ENCODE assay signal across 18 cellular contexts in the genomic region with DNA sequence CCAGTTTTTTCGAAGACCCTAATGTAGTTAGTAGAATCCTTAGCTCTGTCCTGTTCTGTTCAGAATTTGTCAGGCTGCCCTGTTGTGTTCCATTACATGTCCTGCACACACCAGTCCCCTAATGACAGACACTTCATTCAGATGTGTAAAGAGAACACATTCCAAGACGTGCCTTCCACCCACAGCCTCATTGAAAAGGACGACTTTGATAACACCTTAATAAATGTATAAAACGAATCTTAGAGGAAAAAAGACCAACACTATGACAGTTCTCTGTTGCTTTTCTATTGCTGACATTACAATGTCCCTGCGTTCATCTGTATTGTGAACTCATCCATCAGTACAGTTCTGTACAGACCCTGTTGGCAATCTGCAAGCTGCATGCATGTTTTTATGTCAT. TPM values are rescaled to one million over a fixed set of nuclear protein-coding genes. Genes with fewer than 3 reads are reported as not detected.
DNase-seq lines count a peak whose midpoint lies in the region; ATAC-seq and TF ChIP-seq lines count a peak whose summit lies in the region.
"Had no signal": no experiment of that assay in that cellular context is flagged by ENCODE, and none has a peak within 500 bp of the region (broad histone marks: within the 10 kb centered on the region; RNA-seq: fewer than 3 reads in every experiment).

No MANE protein-coding gene starts in this region.

- no peak overlapping the region for H3K4me2 ChIP-seq in mammary epithelial cell (ENCODE audit: insufficient read depth, low read depth, low read length)
- H3K4me2 ChIP-seq: KMS-11 had no signal

- DNase-seq in HAP-1 (ENCODE audit: low spot score in 2 of 2) (peak; percentile 10 to 34), mammary epithelial cell (no peak)
- DNase-seq in activated CD4-positive, alpha-beta T cell treated with anti-CD3 and anti-CD28 coated beads for 4 hours, result no peak
- DNase-seq: DMS 273 treated with DMSO at 0.1 percent for 48 hours, GF-D8, HFFc6, NCI-H1048, NCI-H2107, NCI-H2227 treated with DMSO at 0.1 percent for 48 hours, NCI-H524 had no signal

- H3K27me3 Mint-ChIP-seq in nephron (ENCODE audit: low read depth), result peaks cover 50% of the 10 kb centered on the region

- CTCF ChIA-PET in mammary epithelial cell (lab: Charles Lee; ENCODE audit: low non-redundant PET), result no interaction called here

- H4K20me1 ChIP-seq in mammary epithelial cell (ENCODE audit: insufficient read depth, low read length), result no peaks in the 10 kb centered on the region

- TF ChIP-seq CTCF in nephron (IDR thresholded peaks at IDR 0.05; ENCODE audit: unreplicated experiment in 3 of 3) (no peak), mammary epithelial cell (conservative IDR thresholded peaks at IDR 0.05 in 1 of 2, IDR thresholded peaks at IDR 0.05 in 1 of 2; ENCODE audit: extremely low read depth in 1 of 2, insufficient read depth in 1 of 2, low read depth in 1 of 2, low read length in 2 of 2) (no peak)

- H3K36me3 Mint-ChIP-seq in nephron (ENCODE audit: low read depth), result no peaks in the 10 kb centered on the region

- H3K9me3 ChIP-seq in HAP-1 (no peaks in the 10 kb centered on the region), endocrine pancreas (ENCODE audit: control insufficient read depth, low read length) (no peaks in the 10 kb centered on the region), mammary epithelial cell (replicated peaks; ENCODE audit: insufficient read depth, low read length) (no peaks in the 10 kb centered on the region)

- H3K4me3 Mint-ChIP-seq in nephron, result peak overlapping the region; percentile 13 to 78 (median 78)
- H3K4me3 Mint-ChIP-seq: HFFc6 had no signal

- H3K27ac ChIP-seq in temporal lobe (ENCODE audit: low read depth, low read length) (peak overlapping the region; percentile 34), mammary epithelial cell (ENCODE audit: insufficient read depth, low read depth, low read length) (no peak overlapping the region)
- H3K27ac ChIP-seq: C4-2B, KMS-11 had no signal

- H2AFZ ChIP-seq in mammary epithelial cell (ENCODE audit: low read depth, low read length), result no peak overlapping the region

- no peak for ATAC-seq in HG02973 (IDR thresholded peaks at IDR 0.05; ENCODE audit: unreplicated experiment)

- BruUV-seq in mammary epithelial cell (replicated peaks; lab: Mats Ljungman, UMichigan), result no TSS peak

- H3K27me3 ChIP-seq in HAP-1 (ENCODE audit: low read depth) (no peaks in the 10 kb centered on the region), endocrine pancreas (ENCODE audit: control insufficient read depth, insufficient read depth, low read length) (no peaks in the 10 kb centered on the region), mammary epithelial cell (ENCODE audit: insufficient read depth, low read length) (peaks cover 17% of the 10 kb centered on the region)

- WGBS in mammary epithelial cell (ENCODE audit: low coverage, missing lambda C conversion rate), result 49% methylated on average over 5 of the region's 5 CpGs

- H3K79me2 ChIP-seq in mammary epithelial cell (ENCODE audit: insufficient read depth, low read length), result no peaks in the 10 kb centered on the region

- H3K36me3 ChIP-seq in HAP-1 (replicated peaks) (no peaks in the 10 kb centered on the region), endocrine pancreas (ENCODE audit: control insufficient read depth, insufficient read depth, low read length) (no peaks in the 10 kb centered on the region), mammary epithelial cell (ENCODE audit: insufficient read depth, low read length) (no peaks in the 10 kb centered on the region)

- H3K9ac ChIP-seq in endocrine pancreas (ENCODE audit: control insufficient read depth, insufficient read depth, low read length) (no peak overlapping the region), mammary epithelial cell (ENCODE audit: insufficient read depth, low read length) (no peak overlapping the region)
- H3K9ac ChIP-seq: KMS-11 had no signal

- intact Hi-C loops in mammary epithelial cell (cut with micrococcal nuclease), result loop anchor here (2.0 to 5.0 kb wide), 4 partner anchors 302 to 622 kb away; no protein-coding TSS in a partner anchor

- no peak overlapping the region for H3K27ac Mint-ChIP-seq in nephron
- H3K27ac Mint-ChIP-seq: HFFc6 had no signal

- H3K4me1 ChIP-seq in HAP-1, result peaks cover 29% of the 10 kb centered on the region
- no peaks in the 10 kb centered on the region for H3K4me1 ChIP-seq in endocrine pancreas (ENCODE audit: control insufficient read depth, insufficient read depth, low read length)
- H3K4me1 ChIP-seq in mammary epithelial cell (ENCODE audit: insufficient read depth, low read length), result no peaks in the 10 kb centered on the region

- H3K4me3 ChIP-seq in HAP-1 (peak overlapping the region; percentile 38), endocrine pancreas (ENCODE audit: control insufficient read depth, insufficient read depth, low read length) (peak overlapping the region; percentile 61), mammary epithelial cell (replicated peaks in 1 of 3; ENCODE audit: insufficient read depth in 1 of 3, low read depth in 2 of 3, low read length in 3 of 3) (no peak overlapping the region)

- dilution Hi-C loops in mammary epithelial cell (cut with HindIII; ENCODE audit: low sequenced_read_pairs), result no loop called here

- peaks cover 25% of the 10 kb centered on the region for H3K4me1 Mint-ChIP-seq in nephron

- in situ Hi-C loops in HAP-1 (cut with MboI; ENCODE audit: low sequenced_read_pairs) (loop anchor here (25.0 kb wide), 1 partner anchor 583 kb away; no protein-coding TSS in a partner anchor), mammary epithelial cell (cut with MboI; ENCODE audit: low sequenced_read_pairs in 2 of 2) (no loop called here)

- no peaks in the 10 kb centered on the region for H3K9me3 Mint-ChIP-seq in nephron
- H3K9me3 Mint-ChIP-seq: HFFc6 had no signal

RNA-seq across cellular contexts. Expression of a gene that starts 3.5 kb away (rescaled TPM):
- total RNA-seq in temporal lobe (23.1 TPM), mammary epithelial cell (not detected)
- not detected for polyA plus RNA-seq in mammary epithelial cell
- not detected for polyA minus RNA-seq in mammary epithelial cell
- total RNA-seq: H4, HFFc6, M059J had no signal

Comparison
In these comparisons a context has a peak if more than half of its experiments do, and no peak if none do; other contexts are left out.
1. DNase-seq: peak in HAP-1 (2 of 2); none in activated CD4-positive, alpha-beta T cell treated with anti-CD3 and anti-CD28 coated beads for 4 hours (0 of 2) and mammary epithelial cell (single experiment).
2. H3K4me3 ChIP-seq: peak in HAP-1 (single experiment) and endocrine pancreas (single experiment); none in mammary epithelial cell (0 of 3).
3. RNA of a gene that starts 3.5 kb away (total RNA-seq): 23.1 TPM in temporal lobe (single experiment); not detected in mammary epithelial cell; every median in the first group is over 10 times any median in the second.